Comparison of ENCODE assay signal across 13 cellular contexts in the genomic region with DNA sequence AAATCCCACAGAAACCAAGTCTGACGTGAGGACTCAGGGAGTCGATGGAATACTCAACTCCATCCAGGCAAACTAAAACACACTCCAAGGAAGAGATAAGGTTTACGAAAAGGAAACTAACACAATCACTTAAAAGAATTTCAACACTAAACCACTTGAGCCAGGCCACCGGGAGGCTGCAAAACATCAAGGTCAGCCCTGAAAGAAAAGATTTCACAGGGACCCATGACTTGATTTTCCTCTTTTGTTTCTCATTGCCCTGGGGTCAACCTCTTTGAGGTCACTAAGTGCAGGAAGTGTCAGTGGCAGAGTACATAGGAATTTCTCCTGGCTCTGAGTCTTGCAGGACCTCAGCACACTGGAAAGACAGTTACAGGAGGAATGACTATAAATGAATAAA.
DNase-seq lines count a peak whose midpoint lies in the region; ATAC-seq and TF ChIP-seq lines count a peak whose summit lies in the region.
"Had no signal": no experiment of that assay in that cellular context is flagged by ENCODE, and none has a peak within 500 bp of the region (broad histone marks: within the 10 kb centered on the region; RNA-seq: fewer than 3 reads in every experiment).

No MANE protein-coding gene starts in this region.

- H3K9me3 ChIP-seq in HUES6 (ENCODE audit: control insufficient read depth, insufficient read depth, low read depth, low read length) (peaks cover 4% of the 10 kb centered on the region; the same call in 1 of the 2 replicates), skeletal muscle tissue (ENCODE audit: control insufficient read depth in 3 of 3, low read length in 3 of 3) (no peaks in the 10 kb centered on the region), T-helper 17 cell (ENCODE audit: control insufficient read depth, low read length, poor library complexity, severe bottlenecking) (no peaks in the 10 kb centered on the region)

- no peaks in the 10 kb centered on the region for H3K27me3 ChIP-seq in HUES6 (ENCODE audit: control insufficient read depth, insufficient read depth, low read length)
- H3K27me3 ChIP-seq in skeletal muscle tissue (ENCODE audit: control insufficient read depth in 3 of 3, insufficient read depth in 3 of 3, low read length in 3 of 3): no peaks in the 10 kb centered on the region

- no peak for TF ChIP-seq CTCF in coronary artery (IDR thresholded peaks at IDR 0.05)

- no peaks in the 10 kb centered on the region for H3K27me3 Mint-ChIP-seq in T-helper 17 cell

- H3K36me3 ChIP-seq in HUES6 (ENCODE audit: control insufficient read depth, insufficient read depth, low read length) (no peaks in the 10 kb centered on the region), skeletal muscle tissue (ENCODE audit: control insufficient read depth in 3 of 3, insufficient read depth in 3 of 3, low read length in 3 of 3) (no peaks in the 10 kb centered on the region)

- no peak overlapping the region for H3K4me3 Mint-ChIP-seq in T-helper 17 cell
- H3K4me3 Mint-ChIP-seq: CD14-positive monocyte, memory B cell had no signal

- H3K4me1 ChIP-seq in HUES6 (ENCODE audit: control insufficient read depth, insufficient read depth, low read length) (no peaks in the 10 kb centered on the region; the same call in 1 of the 2 replicates), skeletal muscle tissue (ENCODE audit: control insufficient read depth in 3 of 3, insufficient read depth in 3 of 3, low read length in 3 of 3) (peaks cover 0 to 6% (median 4%) of the 10 kb centered on the region in 3 donors)

- H3K4me1 Mint-ChIP-seq in T-helper 17 cell: no peaks in the 10 kb centered on the region

- ATAC-seq in HG03565 (IDR thresholded peaks at IDR 0.05; ENCODE audit: unreplicated experiment) (no peak), T-helper 17 cell (no peak), HG03439 (IDR thresholded peaks at IDR 0.05; ENCODE audit: unreplicated experiment) (no peak)

- H3K27ac Mint-ChIP-seq in T-helper 17 cell: no peak overlapping the region
- H3K27ac Mint-ChIP-seq: memory B cell had no signal

- H3K27ac ChIP-seq in HUES6 (ENCODE audit: low read depth, low read length) (peak overlapping the region; percentile 4; the same call in 1 of the 2 replicates), coronary artery (peak overlapping the region; percentile 43 to 74), skeletal muscle tissue (ENCODE audit: low read depth, low read length) (peak overlapping the region; percentile 69)

- H3K9ac ChIP-seq in HUES6 (ENCODE audit: low read length) (no peak overlapping the region), skeletal muscle tissue (ENCODE audit: low read depth in 1 of 3, low read length in 3 of 3) (no peak overlapping the region)

- H3K4me3 ChIP-seq in HUES6 (ENCODE audit: low read depth, low read length) (no peak overlapping the region), coronary artery (peak overlapping the region; percentile 14), skeletal muscle tissue (ENCODE audit: low read length in 3 of 3) (peak overlapping the region in 1 of 3 donors; percentile 8)

- no peaks in the 10 kb centered on the region for H3K36me3 Mint-ChIP-seq in T-helper 17 cell (ENCODE audit: low read depth)
- H3K36me3 Mint-ChIP-seq: CD14-positive monocyte, memory B cell had no signal

- no peak for DNase-seq in coronary artery (ENCODE audit: low spot score)
- peak; percentile 94 for DNase-seq in islet precursor cell
- no peak for DNase-seq in NCI-H1105 treated with DMSO at 0.1 percent for 48 hours (lab: John Stamatoyannopoulos, UW)
- DNase-seq in T-helper 17 cell: no peak
- DNase-seq: H7, MM.1S, NCI-H82 had no signal

Comparison
In these comparisons a context has a peak if more than half of its experiments do, and no peak if none do; other contexts are left out.
1. H3K27ac ChIP-seq: peak in every context shown above with its lines; median percentile 69 in skeletal muscle tissue; 58 in coronary artery; 4 in HUES6.